8 cellular contexts compared by ENCODE assay signal in genomic region chr13:100542546-100543156, GRCh38. TPM values are rescaled to one million over a fixed set of nuclear protein-coding genes. Genes with fewer than 3 reads are reported as not detected.
DNase-seq lines count a peak whose midpoint lies in the region; ATAC-seq, FAIRE-seq and TF ChIP-seq lines count a peak whose summit lies in the region.

No MANE protein-coding gene starts in this region.

- no peaks in the 10 kb centered on the region; a peak in 1 of 8 replicates for H3K36me3 ChIP-seq in H1 (ENCODE audit: control insufficient read depth in 2 of 4, insufficient read depth in 4 of 4, low read length in 3 of 4)

- TF ChIP-seq RAD21 in H1 (IDR thresholded peaks at IDR 0.05 in 1 of 2, conservative IDR thresholded peaks at IDR 0.05 in 1 of 2; ENCODE audit: low read depth in 2 of 2, low read length in 2 of 2): peak; percentile 12 to 25; a peak in 2 of 4 replicates

- CTCF ChIA-PET in H1 (lab: Charles Lee; ENCODE audit: partially characterized antibody): interaction anchor here (0.6 to 3.4 kb wide), 17 partner anchors 9 to 932 kb away, joined by 3 to 32 read pairs (median 4); no protein-coding TSS in a partner anchor

- POLR2A ChIA-PET in H1 (lab: Charles Lee; ENCODE audit: partially characterized antibody): no interaction called here

- TF ChIP-seq CTCF in H1 (IDR thresholded peaks at IDR 0.05; ENCODE audit: control extremely low read depth in 1 of 3, insufficient read depth in 1 of 3, low read depth in 1 of 3, low read length in 3 of 3): peak in 2 of 3 experiments; percentile 10 to 42; a peak in 2 of 4 replicates

- no peak overlapping the region for H2AK5ac ChIP-seq in H1 (ENCODE audit: low read depth, low read length)

- DNase-seq in DMS79 treated with DMSO at 0.1 percent for 48 hours (lab: John Stamatoyannopoulos, UW): peak; percentile 91
- peak; percentile 93 for DNase-seq in NOMO-1 treated with DMSO at 0.1 percent for 48 hours (lab: John Stamatoyannopoulos, UW; ENCODE audit: unreplicated experiment)
- DNase-seq in H1 (ENCODE audit: low read depth in 1 of 2, low spot score in 2 of 2): peak in 1 of 2 experiments; percentile 44
- peak; percentile 47 for DNase-seq in renal cortical epithelial cell (ENCODE audit: low read depth)
- DNase-seq in NCI-H345 (lab: John Stamatoyannopoulos, UW): no peak
- no peak for DNase-seq in activated CD4-positive, alpha-beta T cell treated with anti-CD3 and anti-CD28 coated beads, Interleukin-2, amount 50 U/mL, for 1 hour

- H3K4me3 ChIP-seq in H1 (ENCODE audit: extremely low read depth in 1 of 4, insufficient read depth in 2 of 4, low read depth in 3 of 4, low read length in 4 of 4): no peak overlapping the region

- no peaks in the 10 kb centered on the region for H3K79me2 ChIP-seq in H1 (ENCODE audit: control insufficient read depth in 1 of 2, insufficient read depth in 2 of 2, low read length in 2 of 2)

- no peak overlapping the region for H4K91ac ChIP-seq in H1 (replicated peaks; ENCODE audit: insufficient read length, low read length)

- H4K5ac ChIP-seq in H1 (ENCODE audit: insufficient read length, low read depth, low read length): no peak overlapping the region

- no peak for FAIRE-seq in H1 (lab: Jason Lieb, UNC)

- ATAC-seq in GM19023 (IDR thresholded peaks at IDR 0.05; ENCODE audit: unreplicated experiment) (peak; percentile 86), HG03060 (IDR thresholded peaks at IDR 0.05; ENCODE audit: low read depth, unreplicated experiment) (peak; percentile 78)

- no peak overlapping the region for H3K14ac ChIP-seq in H1 (ENCODE audit: insufficient read length)

- H3K56ac ChIP-seq in H1 (replicated peaks; ENCODE audit: insufficient read length, low read depth, low read length): no peak overlapping the region

- no peak overlapping the region for H3K4me2 ChIP-seq in H1 (ENCODE audit: insufficient read depth in 1 of 2, low read depth in 2 of 2, low read length in 2 of 2)

- H3K18ac ChIP-seq in H1 (ENCODE audit: extremely low read depth, low read length): no peak overlapping the region

- no peak for TF ChIP-seq EP300 in H1 (IDR thresholded peaks at IDR 0.05; ENCODE audit: borderline replicate concordance in 1 of 2, low read depth in 2 of 2, low read length in 2 of 2)

- H3K4me1 ChIP-seq in H1 (replicated peaks in 1 of 4; ENCODE audit: control insufficient read depth in 3 of 4, insufficient read depth in 4 of 4, low read length in 3 of 4): peaks cover 0 to 3% (median 0%) of the 10 kb centered on the region in 4 experiments; a peak in 4 of 7 replicates

- no peak overlapping the region for H3K23ac ChIP-seq in H1 (ENCODE audit: insufficient read length)

- H2BK12ac ChIP-seq in H1 (ENCODE audit: low read depth, low read length): no peak overlapping the region

- H3K9me3 ChIP-seq in H1 (ENCODE audit: insufficient read depth in 2 of 2, low read depth in 1 of 2, low read length in 1 of 2): no peaks in the 10 kb centered on the region

- no peaks in the 10 kb centered on the region for H4K20me1 ChIP-seq in H1 (replicated peaks in 1 of 2; ENCODE audit: control insufficient read depth in 1 of 2, insufficient read depth in 2 of 2, low read length in 2 of 2)

- H3K23me2 ChIP-seq in H1 (ENCODE audit: low read depth, low read length): no peaks in the 10 kb centered on the region

- 88% methylated on average over 12 of the region's 12 CpGs; no CpG with 5 or more reads in 1 of the 2 experiments for WGBS in H1 (ENCODE audit: extremely low coverage in 1 of 2, insufficient coverage in 1 of 2, insufficient read length in 1 of 2, insufficient replicate concordance in 2 of 2, low coverage in 1 of 2, low lambda C conversion rate in 2 of 2, missing lambda C conversion rate in 1 of 2), 2 experiments

- H3K27ac ChIP-seq in H1 (ENCODE audit: low read depth, low read length): no peak overlapping the region

- TF ChIP-seq POLR2A in H1 (IDR thresholded peaks at IDR 0.05; ENCODE audit: control extremely low read depth in 1 of 2, low read depth in 2 of 2, low read length in 2 of 2): no peak

- H3K9ac ChIP-seq in H1 (replicated peaks in 1 of 4; ENCODE audit: extremely low read depth in 1 of 4, low read depth in 3 of 4, low read length in 3 of 4): no peak overlapping the region

- H4K8ac ChIP-seq in H1 (ENCODE audit: extremely low read depth, insufficient read depth, low read length): no peak overlapping the region

- no peak overlapping the region for H2AFZ ChIP-seq in H1 (ENCODE audit: low read length)

- H2BK120ac ChIP-seq in H1 (replicated peaks; ENCODE audit: low read depth, low read length): no peak overlapping the region

- H2BK20ac ChIP-seq in H1 (ENCODE audit: low read length): no peak overlapping the region

- no peak overlapping the region for H2BK15ac ChIP-seq in H1 (ENCODE audit: low read length)

- H3K27me3 ChIP-seq in H1 (replicated peaks in 1 of 4; ENCODE audit: control insufficient read depth in 3 of 4, extremely low read depth in 1 of 4, insufficient read depth in 3 of 4, low read length in 3 of 4): no peaks in the 10 kb centered on the region; a peak in 1 of 7 replicates

- no peaks in the 10 kb centered on the region for H3K79me1 ChIP-seq in H1 (ENCODE audit: low read depth, low read length)

- no peak overlapping the region for H2BK5ac ChIP-seq in H1 (ENCODE audit: low read depth, low read length)

- H3K4ac ChIP-seq in H1 (replicated peaks; ENCODE audit: insufficient read length, low read depth, low read length): no peak overlapping the region

TF ChIP-seq in H1, 55 proteins besides CTCF, POLR2A, EP300 and RAD21:
- no peak for TF ChIP-seq RBBP5 (IDR thresholded peaks at IDR 0.05; ENCODE audit: borderline replicate concordance, low read depth, low read length)
- no peak for TF ChIP-seq TEAD4 (IDR thresholded peaks at IDR 0.05; ENCODE audit: low read depth, low read length)
- TF ChIP-seq CBX5 (IDR thresholded peaks at IDR 0.05; ENCODE audit: low read depth, low read length): no peak
- TF ChIP-seq USF2 (IDR thresholded peaks at IDR 0.05; ENCODE audit: low read length): no peak
- no peak for TF ChIP-seq POU5F1 (IDR thresholded peaks at IDR 0.05; ENCODE audit: low read depth, low read length)
- TF ChIP-seq YY1 (IDR thresholded peaks at IDR 0.05; ENCODE audit: low read depth, low read length): no peak
- no peak for TF ChIP-seq SIN3A (conservative IDR thresholded peaks at IDR 0.05 in 1 of 2, IDR thresholded peaks at IDR 0.05 in 1 of 2; ENCODE audit: low read depth in 1 of 2, low read length in 2 of 2)
- no peak for TF ChIP-seq HDAC2 (IDR thresholded peaks at IDR 0.05; ENCODE audit: borderline replicate concordance in 1 of 2, low read depth in 2 of 2, low read length in 2 of 2)
- no peak for TF ChIP-seq KDM4A (IDR thresholded peaks at IDR 0.05; ENCODE audit: low read depth, low read length, severe bottlenecking)
- TF ChIP-seq SP1 (IDR thresholded peaks at IDR 0.05; ENCODE audit: low read depth, low read length): no peak
- TF ChIP-seq KDM5A (IDR thresholded peaks at IDR 0.05; ENCODE audit: low read length): no peak
- no peak for TF ChIP-seq SIRT6 (IDR thresholded peaks at IDR 0.05; ENCODE audit: low read length)
- TF ChIP-seq CHD2 (IDR thresholded peaks at IDR 0.05; ENCODE audit: low read length): no peak
- TF ChIP-seq TCF12 (IDR thresholded peaks at IDR 0.05; ENCODE audit: low read depth, low read length): no peak
- TF ChIP-seq CHD1 (IDR thresholded peaks at IDR 0.05; ENCODE audit: low read depth, low read length): no peak
- TF ChIP-seq HDAC6 (IDR thresholded peaks at IDR 0.05; ENCODE audit: low read depth, low read length): no peak
- no peak for TF ChIP-seq SUZ12 (IDR thresholded peaks at IDR 0.05; ENCODE audit: low read length)
TF ChIP-seq in H1: peak in this region for 0.

RNA-seq across cellular contexts. Expression of gene GGACT, which starts 45.9 kb away (rescaled TPM):
- 0.77 and 1.5 TPM in 2 replicates for total RNA-seq in H1 (2021; fragmentation: NEBNext Ultra II Directional; extraction: Animal tissue kit (Norgen Biotek cat#: 25700))
- polyA plus RNA-seq in H1 (2011; rRNA removed): 1.1 TPM in 2 replicates
- polyA plus RNA-seq in H1 (2011; cell fraction: cytosol; rRNA removed): 0.89 TPM
- 0.63 TPM for polyA plus RNA-seq in H1 (2011; cell fraction: nucleus; rRNA removed)
- 1.1 to 2.6 TPM (median 1.7 TPM) in 4 replicates for polyA plus RNA-seq in H1 (2012, experiment 1 of 2)
- polyA plus RNA-seq in H1 (2012, experiment 2 of 2): 2.7 TPM
- 1.1 TPM for polyA plus RNA-seq in H1 (2013, experiment 1 of 2)
- 1.1 TPM for polyA plus RNA-seq in H1 (2013, experiment 2 of 2)
- 0.35 and 1.00 TPM in 2 replicates for polyA minus RNA-seq in H1 (2011; rRNA and poly(A)+ RNA removed)
- not detected for polyA minus RNA-seq in H1 (2011; cell fraction: cytosol; rRNA and poly(A)+ RNA removed)
- 1.00 TPM for polyA minus RNA-seq in H1 (2011; cell fraction: nucleus; rRNA and poly(A)+ RNA removed)
- total RNA-seq in renal cortical epithelial cell: 6.1 and 7.8 TPM in 2 replicates

Comparison
In these comparisons a context has a peak if more than half of its experiments do, and no peak if none do; other contexts are left out.
1. DNase-seq: peak in DMS79 treated with DMSO at 0.1 percent for 48 hours (single experiment), NOMO-1 treated with DMSO at 0.1 percent for 48 hours (single experiment) and renal cortical epithelial cell (single experiment); none in NCI-H345 (single experiment) and activated CD4-positive, alpha-beta T cell treated with anti-CD3 and anti-CD28 coated beads, Interleukin-2, amount 50 U/mL, for 1 hour (single experiment).